ENCODE assay signal across 8 cellular contexts in the genomic region with DNA sequence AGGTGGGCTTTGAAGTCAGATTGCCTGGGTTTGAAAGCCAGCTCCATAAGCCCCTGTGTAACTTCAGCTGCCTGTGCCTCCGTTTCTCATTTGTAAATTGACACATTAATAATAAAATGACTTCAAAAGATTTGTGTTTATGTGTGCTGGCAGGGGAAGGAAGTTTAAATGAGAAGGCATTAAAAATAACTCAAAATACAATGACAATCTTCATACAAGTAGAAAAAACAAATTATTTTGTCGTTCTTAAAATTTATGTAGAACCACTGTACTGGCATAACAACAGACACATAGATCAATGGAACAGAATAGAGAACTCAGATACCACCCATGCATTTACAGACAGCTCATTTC.
DNase-seq lines count a peak whose midpoint lies in the region; ATAC-seq and TF ChIP-seq lines count a peak whose summit lies in the region.
"Had no signal": no experiment of that assay in that cellular context is flagged by ENCODE, and none has a peak within 500 bp of the region (broad histone marks: within the 10 kb centered on the region; RNA-seq: fewer than 3 reads in every experiment).

No MANE protein-coding gene starts in this region.

- DNase-seq in GM12865 (ENCODE audit: low read depth) (no peak), SJCRH30 (no peak), brain microvascular endothelial cell (no peak), NCI-H2081 treated with DMSO at 0.1 percent for 48 hours (lab: John Stamatoyannopoulos, UW) (no peak)
- DNase-seq: foreskin melanocyte had no signal

- H3K27me3 ChIP-seq in SJCRH30 (no peaks in the 10 kb centered on the region), endocrine pancreas (ENCODE audit: control insufficient read depth, insufficient read depth, low read length) (no peaks in the 10 kb centered on the region), skeletal muscle tissue (ENCODE audit: control insufficient read depth in 3 of 3, insufficient read depth in 3 of 3, low read length in 3 of 3) (peaks cover 0 to 4% (median 3%) of the 10 kb centered on the region in 3 donors), brain microvascular endothelial cell (replicated peaks) (peaks cover 5% of the 10 kb centered on the region)

- no peak overlapping the region for H3K27ac ChIP-seq in SJCRH30
- no peak overlapping the region for H3K27ac ChIP-seq in skeletal muscle tissue (ENCODE audit: low read depth, low read length)
- no peak overlapping the region for H3K27ac ChIP-seq in brain microvascular endothelial cell

- in situ Hi-C loops in brain microvascular endothelial cell (cut with HindIII; ENCODE audit: low pct_ligation_motif_present, low sequenced_read_pairs) = no loop called here

- TF ChIP-seq CTCF in GM12865 (IDR thresholded peaks at IDR 0.05; ENCODE audit: insufficient read depth, low read depth, low read length, missing control alignments) = no peak
- no peak for TF ChIP-seq CTCF in brain microvascular endothelial cell (IDR thresholded peaks at IDR 0.05; ENCODE audit: low read depth, low read length, missing control alignments)

- H3K9ac ChIP-seq in endocrine pancreas (ENCODE audit: control insufficient read depth, insufficient read depth, low read length) (no peak overlapping the region), skeletal muscle tissue (ENCODE audit: low read depth in 1 of 3, low read length in 3 of 3) (peak overlapping the region in 1 of 3 donors; percentile 63)

- H3K4me1 ChIP-seq in SJCRH30 (no peaks in the 10 kb centered on the region), endocrine pancreas (ENCODE audit: control insufficient read depth, insufficient read depth, low read length) (no peaks in the 10 kb centered on the region), skeletal muscle tissue (ENCODE audit: control insufficient read depth in 3 of 3, insufficient read depth in 3 of 3, low read length in 3 of 3) (peaks cover 8 to 15% (median 14%) of the 10 kb centered on the region in 3 donors)

- peak overlapping the region; percentile 72 for H3K4me3 ChIP-seq in GM12865 (ENCODE audit: low read depth, low read length)
- H3K4me3 ChIP-seq in SJCRH30 = peak overlapping the region; percentile 57
- peak overlapping the region; percentile 94 for H3K4me3 ChIP-seq in endocrine pancreas (ENCODE audit: control insufficient read depth, insufficient read depth, low read length)
- peak overlapping the region; percentile 56 to 72 (median 65) for H3K4me3 ChIP-seq in skeletal muscle tissue (ENCODE audit: low read length in 3 of 3)
- H3K4me3 ChIP-seq in brain microvascular endothelial cell (ENCODE audit: low read depth, low read length) = no peak overlapping the region

- no peaks in the 10 kb centered on the region; the same call in 1 of the 2 replicates for H3K9me3 ChIP-seq in SJCRH30 (replicated peaks)
- H3K9me3 ChIP-seq in endocrine pancreas (ENCODE audit: control insufficient read depth, low read length) = no peaks in the 10 kb centered on the region
- no peaks in the 10 kb centered on the region for H3K9me3 ChIP-seq in skeletal muscle tissue (ENCODE audit: control insufficient read depth in 3 of 3, low read length in 3 of 3)

- ATAC-seq in GM19035 (IDR thresholded peaks at IDR 0.05; ENCODE audit: unreplicated experiment) = no peak

- H3K36me3 ChIP-seq in SJCRH30 = no peaks in the 10 kb centered on the region
- no peaks in the 10 kb centered on the region for H3K36me3 ChIP-seq in endocrine pancreas (ENCODE audit: control insufficient read depth, insufficient read depth, low read length)
- no peaks in the 10 kb centered on the region for H3K36me3 ChIP-seq in skeletal muscle tissue (ENCODE audit: control insufficient read depth in 3 of 3, insufficient read depth in 3 of 3, low read length in 3 of 3)
- no peaks in the 10 kb centered on the region for H3K36me3 ChIP-seq in brain microvascular endothelial cell (replicated peaks)
